In genomic region chr15:71508081-71508682, GRCh38 we compare ENCODE assay signal across 17 cellular contexts.
A peak's percentile ranks its signal among the peaks of the same experiment; 100 is the strongest.
DNase-seq lines count a peak whose midpoint lies in the region; ATAC-seq and TF ChIP-seq lines count a peak whose summit lies in the region.
"Had no signal": no experiment of that assay in that cellular context is flagged by ENCODE, and none has a peak within 500 bp of the region (broad histone marks: within the 10 kb centered on the region; RNA-seq: fewer than 3 reads in every experiment).

No MANE protein-coding gene starts in this region.

- peak; percentile 79 for ATAC-seq in GM21723 (IDR thresholded peaks at IDR 0.05; ENCODE audit: unreplicated experiment)
- ATAC-seq in foreskin keratinocyte = peak; percentile 73
- ATAC-seq: sciatic nerve, SK-N-SH treated with all-trans-retinoic acid at 6 μM for 48 hours had no signal

- TF ChIP-seq CTCF in GM13977 (IDR thresholded peaks at IDR 0.05; ENCODE audit: extremely low read depth, insufficient read depth, missing control alignments) (no peak), OCI-LY3 (IDR thresholded peaks at IDR 0.05; ENCODE audit: low read depth, low read length) (no peak), foreskin keratinocyte (conservative IDR thresholded peaks at IDR 0.05) (no peak), MM.1S (IDR thresholded peaks at IDR 0.05; ENCODE audit: low read length) (no peak)

- H2AFZ ChIP-seq in OCI-LY3 (ENCODE audit: low read depth, low read length) (peak overlapping the region; percentile 37; the same call in 1 of the 2 replicates), MM.1S (ENCODE audit: low read length) (no peak overlapping the region)
- H2AFZ ChIP-seq: PC-9 had no signal

- H3K9ac ChIP-seq in OCI-LY3 (ENCODE audit: low read length) (peak overlapping the region; percentile 32; the same call in 1 of the 2 replicates), MM.1S (ENCODE audit: low read length) (no peak overlapping the region)

- H3K27me3 ChIP-seq in OCI-LY3 (ENCODE audit: low read depth, low read length) (no peaks in the 10 kb centered on the region), foreskin keratinocyte (no peaks in the 10 kb centered on the region), MM.1S (replicated peaks; ENCODE audit: insufficient read depth, low read length) (no peaks in the 10 kb centered on the region)

- peak overlapping the region; percentile 79 for H3K27ac ChIP-seq in OCI-LY3 (ENCODE audit: low read length)
- no peak overlapping the region for H3K27ac ChIP-seq in foreskin keratinocyte
- no peak overlapping the region for H3K27ac ChIP-seq in MM.1S (ENCODE audit: low read length)
- H3K27ac ChIP-seq: PC-9 had no signal

- H3K4me3 ChIP-seq in OCI-LY3 (ENCODE audit: low read length) = peak overlapping the region; percentile 38; the same call in 1 of the 2 replicates
- H3K4me3 ChIP-seq in MM.1S (ENCODE audit: low read length) = no peak overlapping the region
- H3K4me3 ChIP-seq: PC-9 had no signal

- no peaks in the 10 kb centered on the region for H3K9me2 ChIP-seq in MM.1S (replicated peaks; ENCODE audit: insufficient read depth, low read length)

- in situ Hi-C loops in GM13977 (cut with MboI; ENCODE audit: low pct_unique_long_range_greater_than_20kb, low sequenced_read_pairs, unreplicated experiment) = no loop called here

- H4K20me1 ChIP-seq in OCI-LY3 (ENCODE audit: insufficient read depth, low read length) (no peaks in the 10 kb centered on the region), MM.1S (ENCODE audit: insufficient read depth, low read length) (no peaks in the 10 kb centered on the region)

- H3K36me3 ChIP-seq in OCI-LY3 (replicated peaks; ENCODE audit: low read depth, low read length) (peaks cover 15% of the 10 kb centered on the region), MM.1S (replicated peaks; ENCODE audit: insufficient read depth, low read length) (no peaks in the 10 kb centered on the region)

- peak; percentile 51 for DNase-seq in GM13977 (ENCODE audit: low spot score)
- peak; percentile 71 to 83 for DNase-seq in foreskin keratinocyte
- no peak for DNase-seq in MM.1S
- DNase-seq in GF-D8 (lab: John Stamatoyannopoulos, UW) = no peak
- no peak for DNase-seq in NCI-H2227 treated with DMSO at 0.1 percent for 48 hours (lab: John Stamatoyannopoulos, UW)
- no peak for DNase-seq in NCI-H446 treated with DMSO at 0.1 percent for 48 hours (lab: John Stamatoyannopoulos, UW)
- DNase-seq: activated CD4-positive, alpha-beta T cell treated with anti-CD3 and anti-CD28 coated beads, Interleukin-2, amount 50 U/mL, for 4 hours; effector CD8-positive, alpha-beta T cell; H7; IMR-90; NCI-H2081 treated with DMSO at 0.1 percent for 48 hours; PC-9; stimulated activated CD4-positive, alpha-beta T cell treated with anti-CD3 and anti-CD28 coated beads, Interleukin-2, amount 100 ng/mL, for 24 hours had no signal

- H3K4me1 ChIP-seq in OCI-LY3 (ENCODE audit: low read length) = peaks cover 35% of the 10 kb centered on the region
- H3K4me1 ChIP-seq in foreskin keratinocyte = peaks cover 23% of the 10 kb centered on the region
- H3K4me1 ChIP-seq in MM.1S (ENCODE audit: low read length) = no peaks in the 10 kb centered on the region

- peaks cover 10% of the 10 kb centered on the region; the same call in 1 of the 2 replicates for H3K9me3 ChIP-seq in OCI-LY3 (ENCODE audit: insufficient read depth, low read length)
- no peaks in the 10 kb centered on the region for H3K9me3 ChIP-seq in MM.1S (replicated peaks; ENCODE audit: insufficient read depth, low read length)

- H3K4me2 ChIP-seq in OCI-LY3 (ENCODE audit: low read length) = peak overlapping the region; percentile 76
- H3K4me2 ChIP-seq in MM.1S (ENCODE audit: low read depth, low read length) = no peak overlapping the region
- H3K4me2 ChIP-seq: PC-9 had no signal

- no peaks in the 10 kb centered on the region for H3F3A ChIP-seq in MM.1S (ENCODE audit: insufficient read depth, low read length)

- no peaks in the 10 kb centered on the region for H3K79me2 ChIP-seq in OCI-LY3 (ENCODE audit: low read length)
- no peaks in the 10 kb centered on the region for H3K79me2 ChIP-seq in MM.1S (ENCODE audit: low read length)

Comparison
In these comparisons a context has a peak if more than half of its experiments do, and no peak if none do; other contexts are left out.
1. DNase-seq: peak in GM13977 (single experiment) and foreskin keratinocyte (2 of 2); none in MM.1S (single experiment), GF-D8 (single experiment), NCI-H2227 treated with DMSO at 0.1 percent for 48 hours (single experiment) and NCI-H446 treated with DMSO at 0.1 percent for 48 hours (single experiment).